ENCODE assay signal across 9 cellular contexts in genomic region chr9:95018099-95018927, GRCh38.
A peak's percentile ranks its signal among the peaks of the same experiment; 100 is the strongest.
DNase-seq lines count a peak whose midpoint lies in the region; ATAC-seq and TF ChIP-seq lines count a peak whose summit lies in the region.
"Had no signal": no experiment of that assay in that cellular context is flagged by ENCODE, and none has a peak within 500 bp of the region (broad histone marks: within the 10 kb centered on the region; RNA-seq: fewer than 3 reads in every experiment).

No MANE protein-coding gene starts in this region.

- H3K9ac ChIP-seq in trophoblast cell (ENCODE audit: low read length): no peak overlapping the region

- no peak overlapping the region for H2BK120ac ChIP-seq in trophoblast cell (ENCODE audit: insufficient read depth, low read length, poor library complexity)

- no peaks in the 10 kb centered on the region for H3K9me3 Mint-ChIP-seq in activated T-cell treated with anti-CD3 and anti-CD28 coated beads, Interleukin-2, amount 50 U/mL, for 4 hours

- DNase-seq in Caki2 (ENCODE audit: low read depth): peak; percentile 81
- DNase-seq in Panc1 (ENCODE audit: low read depth, low spot score): peak; percentile 66
- peak; percentile 96 for DNase-seq in fibroblast of pulmonary artery (ENCODE audit: low read depth)
- DNase-seq in trophoblast cell: peak; percentile 95
- DNase-seq in activated T-cell treated with anti-CD3 and anti-CD28 coated beads, Interleukin-2, amount 50 U/mL, for 1 hour: no peak
- no peak for DNase-seq in activated effector memory CD4-positive, alpha-beta T cell treated with Interleukin-2 at 50 U/mL for 16 hours
- no peak for DNase-seq in activated T-cell treated with anti-CD3 and anti-CD28 coated beads, Interleukin-2, amount 50 U/mL, for 4 hours

- no peak overlapping the region for H2AK5ac ChIP-seq in trophoblast cell (ENCODE audit: low read length)

- H3K4ac ChIP-seq in trophoblast cell (ENCODE audit: low read depth, low read length): no peak overlapping the region

- no peak overlapping the region for H2BK5ac ChIP-seq in trophoblast cell (ENCODE audit: low read depth, low read length, poor library complexity)

- H3K4me1 Mint-ChIP-seq in activated T-cell treated with anti-CD3 and anti-CD28 coated beads, Interleukin-2, amount 50 U/mL, for 4 hours (ENCODE audit: low read depth): no peaks in the 10 kb centered on the region

- peaks cover 66% of the 10 kb centered on the region for H3K4me1 ChIP-seq in Panc1 (ENCODE audit: control insufficient read depth, insufficient read depth, low read length)
- peaks cover 2 to 8% of the 10 kb centered on the region in 2 experiments for H3K4me1 ChIP-seq in trophoblast cell (ENCODE audit: control insufficient read depth in 1 of 2, insufficient read depth in 2 of 2, low read length in 2 of 2)

- no peak overlapping the region for H3K4me2 ChIP-seq in trophoblast cell (ENCODE audit: low read length)

- CTCF ChIA-PET in Panc1 (lab: Charles Lee): no interaction called here

- BruUV-seq in Panc1 (replicated peaks; lab: Mats Ljungman, UMichigan): no TSS peak

- no peak overlapping the region for H4K12ac ChIP-seq in trophoblast cell (ENCODE audit: low read depth, low read length)

- no CpG with 5 or more reads among the region's 11 CpGs for WGBS in trophoblast cell (ENCODE audit: extremely low coverage, insufficient coverage, insufficient read length)

- no peaks in the 10 kb centered on the region for H3K9me3 ChIP-seq in Panc1 (ENCODE audit: control insufficient read depth, insufficient read depth, low read depth, low read length)
- no peaks in the 10 kb centered on the region for H3K9me3 ChIP-seq in trophoblast cell (ENCODE audit: insufficient read depth, low read depth, low read length)

- no peaks in the 10 kb centered on the region for H3K27me3 ChIP-seq in Panc1 (ENCODE audit: control insufficient read depth, insufficient read depth, low read length)
- no peaks in the 10 kb centered on the region for H3K27me3 ChIP-seq in trophoblast cell (ENCODE audit: insufficient read depth, low read length)

- H4K8ac ChIP-seq in trophoblast cell (ENCODE audit: low read depth, low read length): no peak overlapping the region

- POLR2A ChIA-PET in Panc1 (lab: Charles Lee): no interaction called here

- no peak overlapping the region for H3K4me3 ChIP-seq in Panc1 (ENCODE audit: low read depth in 2 of 2, low read length in 2 of 2)
- H3K4me3 ChIP-seq in fibroblast of pulmonary artery (replicated peaks; ENCODE audit: low read depth, low read length): no peak overlapping the region
- H3K4me3 ChIP-seq in trophoblast cell (ENCODE audit: low read depth, low read length): no peak overlapping the region
- H3K4me3 ChIP-seq: SK-N-MC had no signal

- ATAC-seq in Panc1 (peak; percentile 66), GM19397 (IDR thresholded peaks at IDR 0.05; ENCODE audit: unreplicated experiment) (no peak)
- ATAC-seq in activated T-cell treated with anti-CD3 and anti-CD28 coated beads, Interleukin-2, amount 50 U/mL, for 4 hours: no peak

- H2BK12ac ChIP-seq in trophoblast cell (ENCODE audit: low read length): no peak overlapping the region

- H3K23ac ChIP-seq in trophoblast cell (ENCODE audit: low read length): no peak overlapping the region

- TF ChIP-seq CTCF in Panc1 (IDR thresholded peaks at IDR 0.05) (no peak), fibroblast of pulmonary artery (IDR thresholded peaks at IDR 0.05; ENCODE audit: low read length, missing control alignments) (no peak)

- peaks cover 2% of the 10 kb centered on the region for H3K79me1 ChIP-seq in trophoblast cell (ENCODE audit: low read length)

- H4K91ac ChIP-seq in trophoblast cell (ENCODE audit: low read depth, low read length): no peak overlapping the region

- H3K79me2 ChIP-seq in trophoblast cell (ENCODE audit: control insufficient read depth, insufficient read depth, low read length, poor library complexity): no peaks in the 10 kb centered on the region

- H3K14ac ChIP-seq in trophoblast cell (ENCODE audit: low read length): no peak overlapping the region

- in situ Hi-C loops in Caki2 (cut with HindIII; ENCODE audit: low pct_unique_long_range_greater_than_20kb, low sequenced_read_pairs): no loop called here
- in situ Hi-C loops in Panc1 (cut with HindIII; ENCODE audit: low pct_unique_long_range_greater_than_20kb, low sequenced_read_pairs): no loop called here

- peaks cover 10% of the 10 kb centered on the region for H3K36me3 Mint-ChIP-seq in activated T-cell treated with anti-CD3 and anti-CD28 coated beads, Interleukin-2, amount 50 U/mL, for 4 hours (ENCODE audit: insufficient read depth)

- no peak overlapping the region for H3K18ac ChIP-seq in trophoblast cell (ENCODE audit: low read length)

- H2AFZ ChIP-seq in trophoblast cell (ENCODE audit: insufficient read depth, low read length, poor library complexity): no peak overlapping the region

- H3K27me3 Mint-ChIP-seq in activated T-cell treated with anti-CD3 and anti-CD28 coated beads, Interleukin-2, amount 50 U/mL, for 4 hours (ENCODE audit: low read depth): no peaks in the 10 kb centered on the region

- intact Hi-C loops in Panc1 (cut with micrococcal nuclease; ENCODE audit: unreplicated experiment): no loop called here

- H3K36me3 ChIP-seq in Panc1 (ENCODE audit: control insufficient read depth, insufficient read depth, low read length) (peaks cover 18% of the 10 kb centered on the region), trophoblast cell (ENCODE audit: control insufficient read depth in 1 of 2, insufficient read depth in 2 of 2, low read length in 2 of 2) (peaks cover 14 to 15% of the 10 kb centered on the region in 2 experiments)

- H3K27ac ChIP-seq in Panc1 (ENCODE audit: low read length) (peak overlapping the region; percentile 81), trophoblast cell (ENCODE audit: low read depth, low read length) (peak overlapping the region; percentile 74)
- H3K27ac ChIP-seq: SK-N-MC had no signal

- no peak overlapping the region for H3K4me3 Mint-ChIP-seq in activated T-cell treated with anti-CD3 and anti-CD28 coated beads, Interleukin-2, amount 50 U/mL, for 4 hours

Comparison
In these comparisons a context has a peak if more than half of its experiments do, and no peak if none do; other contexts are left out.
1. DNase-seq: peak in Caki2 (single experiment), Panc1 (single experiment), fibroblast of pulmonary artery (single experiment) and trophoblast cell (2 of 2); none in activated T-cell treated with anti-CD3 and anti-CD28 coated beads, Interleukin-2, amount 50 U/mL, for 1 hour (single experiment), activated effector memory CD4-positive, alpha-beta T cell treated with Interleukin-2 at 50 U/mL for 16 hours (single experiment) and activated T-cell treated with anti-CD3 and anti-CD28 coated beads, Interleukin-2, amount 50 U/mL, for 4 hours (single experiment).